ENCODE assay signal across 8 cellular contexts in the genomic region with DNA sequence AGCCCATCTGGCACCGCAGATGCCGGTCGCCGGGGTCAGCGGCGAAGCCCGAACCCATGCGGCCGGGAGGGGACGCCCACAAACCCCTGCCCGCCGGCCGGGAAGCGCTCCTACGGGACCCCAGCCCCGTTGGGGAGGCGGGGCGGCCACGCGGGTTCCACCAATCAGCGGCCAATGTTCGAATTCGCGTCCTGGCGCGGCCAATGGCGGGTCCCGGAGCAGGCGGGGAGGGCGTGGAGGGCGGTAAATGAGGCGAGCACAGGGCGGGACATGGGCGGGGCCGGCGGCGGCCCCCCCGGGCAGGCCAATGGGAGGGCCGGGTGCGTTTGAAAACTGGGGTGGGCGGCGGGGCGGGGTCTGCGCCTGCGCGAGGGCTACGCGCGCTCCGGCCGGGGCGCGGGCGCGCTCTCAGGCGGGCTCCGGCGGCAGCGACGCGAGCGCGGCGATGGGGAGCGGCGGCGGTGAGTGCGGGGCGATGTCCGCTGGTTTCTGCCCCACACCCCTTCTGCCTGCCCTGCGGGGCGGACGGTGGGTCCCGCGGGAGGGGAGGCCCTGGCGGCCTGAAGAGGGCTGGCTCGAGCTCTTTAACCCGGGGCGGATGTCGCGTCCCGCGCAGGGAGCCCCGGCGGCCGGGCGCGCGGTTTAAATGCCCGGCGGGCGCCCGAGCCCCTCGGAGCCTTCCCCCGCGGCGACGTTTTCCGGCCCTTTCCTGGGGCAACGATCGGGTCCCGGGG. TPM values are rescaled to one million over a fixed set of nuclear protein-coding genes. Genes with fewer than 3 reads are reported as not detected.
A peak's percentile ranks its signal among the peaks of the same experiment; 100 is the strongest.
DNase-seq lines count a peak whose midpoint lies in the region; ATAC-seq and TF ChIP-seq lines count a peak whose summit lies in the region.

Gene CCNF (plus strand): TSS at position 411 of the 734 bp plus-strand sequence. CDS start 35 bp downstream, at position 446.

- H3K27ac ChIP-seq in WERI-Rb-1 (peak within 1 kb of the TSS; percentile 99), breast epithelium (peak within 1 kb of the TSS; percentile 77 to 90), iPS-20b (ENCODE audit: low read length) (peak within 1 kb of the TSS; percentile 32), skin epidermis (peak within 1 kb of the TSS in 20 of 21 experiments; percentile 68 to 90 (median 82))

- in situ Hi-C loops in ACHN (cut with HindIII; ENCODE audit: low pct_ligation_motif_present, low pct_unique_long_range_greater_than_20kb, low sequenced_read_pairs): no loop called here

- TF ChIP-seq CTCF in WERI-Rb-1 (IDR thresholded peaks at IDR 0.05; ENCODE audit: low read depth, low read length) (0 out of 2 replicates have a peak, but pooled peaks have one; percentile 6), breast epithelium (IDR thresholded peaks at IDR 0.05) (no peak)

- H3K9ac ChIP-seq in iPS-20b (ENCODE audit: low read depth, low read length): peak within 1 kb of the TSS; percentile 91

- H3K4me3 ChIP-seq in WERI-Rb-1 (ENCODE audit: low read depth, low read length) (peak within 1 kb of the TSS; percentile 95), breast epithelium (peak within 1 kb of the TSS; percentile 72 to 99 (median 87)), iPS-20b (ENCODE audit: low read length) (peak within 1 kb of the TSS; percentile 97), skin epidermis (peak within 1 kb of the TSS; percentile 79 to 98 (median 95))

- DNase-seq in ACHN: peak; percentile 97
- peak; percentile 93 for DNase-seq in NCI-H2171 treated with DMSO at 0.1 percent for 48 hours (lab: John Stamatoyannopoulos, UW)
- peak; percentile 99 for DNase-seq in WERI-Rb-1
- DNase-seq in breast epithelium (ENCODE audit: low spot score in 2 of 2): peak; percentile 96 to 98

- TF ChIP-seq POLR2A in breast epithelium (IDR thresholded peaks at IDR 0.05): peak; percentile 41

- intact Hi-C loops in breast epithelium (cut with DNase I; ENCODE audit: low total_unique reads): loop anchor here (10.0 kb wide), 1 partner anchor 84 kb away; the partner anchor contains the start of gene ABCA3

- H3K9me3 ChIP-seq in WERI-Rb-1 (ENCODE audit: severe bottlenecking): no peaks in the 10 kb centered on the region
- H3K9me3 ChIP-seq in breast epithelium: no peaks in the 10 kb centered on the region
- H3K9me3 ChIP-seq in iPS-20b (ENCODE audit: insufficient read depth, low read depth, low read length): no peaks in the 10 kb centered on the region

- H3K36me3 ChIP-seq in WERI-Rb-1 (peaks cover 37% of the 10 kb centered on the region), breast epithelium (no peaks in the 10 kb centered on the region), iPS-20b (ENCODE audit: insufficient read depth, low read depth, low read length) (peaks cover 38% of the 10 kb centered on the region)

- ATAC-seq in GM18868 (IDR thresholded peaks at IDR 0.05; ENCODE audit: unreplicated experiment): peak; percentile 84
- ATAC-seq in HG03103 (IDR thresholded peaks at IDR 0.05; ENCODE audit: low read depth, unreplicated experiment): peak; percentile 78

- no peaks in the 10 kb centered on the region for H3K27me3 ChIP-seq in WERI-Rb-1 (ENCODE audit: insufficient read depth, low read depth, severe bottlenecking)
- no peaks in the 10 kb centered on the region for H3K27me3 ChIP-seq in breast epithelium
- peaks cover 11% of the 10 kb centered on the region for H3K27me3 ChIP-seq in iPS-20b (ENCODE audit: insufficient read depth, low read length)

- peaks cover 5 to 6% of the 10 kb centered on the region in 2 donors for H3K4me1 ChIP-seq in breast epithelium
- H3K4me1 ChIP-seq in iPS-20b (ENCODE audit: insufficient read depth, low read length): peaks cover 8% of the 10 kb centered on the region; the same call in 1 of the 2 replicates

RNA-seq across cellular contexts. Expression of gene CCNF, which starts in this region (rescaled TPM):
- 1 to 10 TPM; 1.6 to 2.9 (median 2.7) TPM for total RNA-seq in breast epithelium

Comparison
In these comparisons a context has a peak if more than half of its experiments do, and no peak if none do; other contexts are left out.
1. Peak in every context shown above with its lines: DNase-seq, ATAC-seq, H3K4me3 ChIP-seq and H3K27ac ChIP-seq.
2. H3K27ac ChIP-seq: peak in every context shown above with its lines; median percentile 99 in WERI-Rb-1; 84 in breast epithelium; 82 in skin epidermis; 32 in iPS-20b.